In genomic region chr6:109428889-109429477, GRCh38 we compare ENCODE assay signal across 15 cellular contexts. TPM values are rescaled to one million over a fixed set of nuclear protein-coding genes. Genes with fewer than 3 reads are reported as not detected.
DNase-seq lines count a peak whose midpoint lies in the region; ATAC-seq, FAIRE-seq and TF ChIP-seq lines count a peak whose summit lies in the region.
"Had no signal": no experiment of that assay in that cellular context is flagged by ENCODE, and none has a peak within 500 bp of the region (broad histone marks: within the 10 kb centered on the region; RNA-seq: fewer than 3 reads in every experiment).

No MANE protein-coding gene starts in this region.

- no peaks in the 10 kb centered on the region for H4K20me1 ChIP-seq in smooth muscle cell (ENCODE audit: low read depth)

- no peak overlapping the region for H3K9ac ChIP-seq in smooth muscle cell (ENCODE audit: low read depth)

- DNase-seq in DMS53 (lab: John Stamatoyannopoulos, UW) (peak; percentile 13), DMS53 treated with DMSO at 0.1 percent for 48 hours (lab: John Stamatoyannopoulos, UW; ENCODE audit: unreplicated experiment) (no peak), T-helper 17 cell (no peak), fibroblast of villous mesenchyme (ENCODE audit: low read depth) (peak; percentile 87), smooth muscle cell (lab: John Stamatoyannopoulos, UW; ENCODE audit: unreplicated experiment) (no peak), CD1c-positive myeloid dendritic cell (ENCODE audit: extremely low spot score) (no peak), RCC 7860 (ENCODE audit: low spot score) (no peak)
- no peak for DNase-seq in activated T-cell treated with anti-CD3 and anti-CD28 coated beads, Interleukin-2, amount 50 U/mL, for 24 hours
- DNase-seq: 8988T; activated naive CD8-positive, alpha-beta T cell treated with anti-CD3 and anti-CD28 coated beads, Interleukin-2, amount 50 U/mL, for 24 hours; GOT3; MV-4-11; NCI-H510A treated with DMSO at 0.1 percent for 48 hours had no signal

- peak overlapping the region; percentile 5 for H3K4me3 Mint-ChIP-seq in T-helper 17 cell
- H3K4me3 Mint-ChIP-seq in activated T-cell treated with anti-CD3 and anti-CD28 coated beads, Interleukin-2, amount 50 U/mL, for 24 hours: no peak overlapping the region
- H3K4me3 Mint-ChIP-seq: activated naive CD8-positive, alpha-beta T cell treated with anti-CD3 and anti-CD28 coated beads, Interleukin-2, amount 50 U/mL, for 24 hours had no signal

- no peaks in the 10 kb centered on the region for H3F3A ChIP-seq in smooth muscle cell (ENCODE audit: low read depth)

- H3K27ac Mint-ChIP-seq in T-helper 17 cell: no peak overlapping the region
- H3K27ac Mint-ChIP-seq in activated T-cell treated with anti-CD3 and anti-CD28 coated beads, Interleukin-2, amount 50 U/mL, for 24 hours: no peak overlapping the region
- H3K27ac Mint-ChIP-seq: activated naive CD8-positive, alpha-beta T cell treated with anti-CD3 and anti-CD28 coated beads, Interleukin-2, amount 50 U/mL, for 24 hours had no signal

- no peaks in the 10 kb centered on the region for H3K4me1 ChIP-seq in smooth muscle cell (ENCODE audit: low read depth)
- H3K4me1 ChIP-seq: SJCRH30 had no signal

- 55% methylated on average over 7 of the region's 7 CpGs for WGBS in smooth muscle cell (ENCODE audit: low lambda C conversion rate)

- no peak for FAIRE-seq in RCC 7860 (lab: Jason Lieb, UNC)

- no peaks in the 10 kb centered on the region for H3K27me3 ChIP-seq in smooth muscle cell (ENCODE audit: low read depth)
- H3K27me3 ChIP-seq: SJCRH30, tibial nerve had no signal

- H3K4me3 ChIP-seq in fibroblast of villous mesenchyme (ENCODE audit: low read depth, low read length) (peak overlapping the region; percentile 18), smooth muscle cell (no peak overlapping the region)
- H3K4me3 ChIP-seq: SJCRH30, tibial nerve had no signal

- peaks cover 18% of the 10 kb centered on the region for H3K27me3 Mint-ChIP-seq in T-helper 17 cell
- H3K27me3 Mint-ChIP-seq in activated T-cell treated with anti-CD3 and anti-CD28 coated beads, Interleukin-2, amount 50 U/mL, for 24 hours: no peaks in the 10 kb centered on the region
- H3K27me3 Mint-ChIP-seq: activated naive CD8-positive, alpha-beta T cell treated with anti-CD3 and anti-CD28 coated beads, Interleukin-2, amount 50 U/mL, for 24 hours had no signal

- no peaks in the 10 kb centered on the region for H3K79me2 ChIP-seq in smooth muscle cell (ENCODE audit: low read depth)

- no peaks in the 10 kb centered on the region for H3K9me3 Mint-ChIP-seq in activated T-cell treated with anti-CD3 and anti-CD28 coated beads, Interleukin-2, amount 50 U/mL, for 24 hours
- H3K9me3 Mint-ChIP-seq: activated naive CD8-positive, alpha-beta T cell treated with anti-CD3 and anti-CD28 coated beads, Interleukin-2, amount 50 U/mL, for 24 hours had no signal

- no peak for ATAC-seq in T-helper 17 cell
- ATAC-seq: activated naive CD8-positive, alpha-beta T cell treated with anti-CD3 and anti-CD28 coated beads, Interleukin-2, amount 50 U/mL, for 24 hours had no signal

- H3K36me3 Mint-ChIP-seq in T-helper 17 cell (ENCODE audit: low read depth): peaks cover 4% of the 10 kb centered on the region
- H3K36me3 Mint-ChIP-seq in activated T-cell treated with anti-CD3 and anti-CD28 coated beads, Interleukin-2, amount 50 U/mL, for 24 hours (ENCODE audit: low read depth): no peaks in the 10 kb centered on the region

- peak overlapping the region; percentile 33 for H2AFZ ChIP-seq in smooth muscle cell (ENCODE audit: low read depth)

- H3K4me2 ChIP-seq in smooth muscle cell: peak overlapping the region; percentile 56

- TF ChIP-seq CTCF in fibroblast of villous mesenchyme (IDR thresholded peaks at IDR 0.05; ENCODE audit: insufficient read depth, low read depth, low read length) (no peak), smooth muscle cell (IDR thresholded peaks at IDR 0.05; ENCODE audit: borderline replicate concordance, insufficient read depth, poor library complexity, severe bottlenecking) (no peak)

- no peaks in the 10 kb centered on the region for H3K9me3 ChIP-seq in T-helper 17 cell (ENCODE audit: control insufficient read depth, low read length, poor library complexity, severe bottlenecking)
- no peaks in the 10 kb centered on the region for H3K9me3 ChIP-seq in smooth muscle cell (replicated peaks; ENCODE audit: low read depth)
- H3K9me3 ChIP-seq: SJCRH30, tibial nerve had no signal

- H3K4me1 Mint-ChIP-seq in T-helper 17 cell: peaks cover 3% of the 10 kb centered on the region
- peaks cover 3% of the 10 kb centered on the region for H3K4me1 Mint-ChIP-seq in activated T-cell treated with anti-CD3 and anti-CD28 coated beads, Interleukin-2, amount 50 U/mL, for 24 hours (ENCODE audit: low read depth)

- H3K27ac ChIP-seq in smooth muscle cell (ENCODE audit: low read depth): no peak overlapping the region
- H3K27ac ChIP-seq: SJCRH30, tibial nerve had no signal

- no peaks in the 10 kb centered on the region for H3K36me3 ChIP-seq in smooth muscle cell (ENCODE audit: low read depth)
- H3K36me3 ChIP-seq: SJCRH30 had no signal

RNA-seq across cellular contexts. Expression of gene PPIL6, which starts 11.4 kb away (rescaled TPM):
- total RNA-seq in T-helper 17 cell: 1 to 10 TPM in 1 of 2 donors, under 1 TPM in 1; 0.83 to 1.6 TPM
- 0.97 and 1.7 TPM in 2 replicates for total RNA-seq in fibroblast of villous mesenchyme
- total RNA-seq in smooth muscle cell: 0.81 and 1.7 TPM in 2 replicates
- polyA plus RNA-seq in smooth muscle cell: 0.95 and 1.3 TPM in 2 replicates

RNA-seq across cellular contexts. Expression of gene SMPD2, which starts 11.5 kb away (rescaled TPM):
- total RNA-seq in T-helper 17 cell: 10 to 100 TPM; 22.9 to 49.5 TPM
- 7.3 and 11.3 TPM in 2 replicates for total RNA-seq in fibroblast of villous mesenchyme
- total RNA-seq in smooth muscle cell: 1.4 and 8.2 TPM in 2 replicates
- polyA plus RNA-seq in smooth muscle cell: 6.4 and 6.9 TPM in 2 replicates

RNA-seq across cellular contexts. Expression of gene MICAL1, which starts 26.6 kb away (rescaled TPM):
- total RNA-seq in T-helper 17 cell (100 to 1,000 TPM; 136 TPM), fibroblast of villous mesenchyme (54.1 and 55.3 TPM in 2 replicates), smooth muscle cell (14.8 and 20.8 TPM in 2 replicates)
- polyA plus RNA-seq in smooth muscle cell: 13.3 and 22.1 TPM in 2 replicates

RNA-seq across cellular contexts. Expression of gene CD164, which starts 46.7 kb away (rescaled TPM):
- total RNA-seq in T-helper 17 cell (100 to 1,000 TPM; 171 to 176 TPM), fibroblast of villous mesenchyme (131 and 167 TPM in 2 replicates), smooth muscle cell (495 and 529 TPM in 2 replicates)
- polyA plus RNA-seq in smooth muscle cell: 272 and 305 TPM in 2 replicates

RNA-seq across cellular contexts. Expression of gene ZBTB24, which starts 54.0 kb away (rescaled TPM):
- total RNA-seq in T-helper 17 cell (10 to 100 TPM; 14.3 to 15.3 TPM), fibroblast of villous mesenchyme (8.1 and 10.4 TPM in 2 replicates), smooth muscle cell (5.4 and 6.6 TPM in 2 replicates)
- 1.3 and 2.6 TPM in 2 replicates for polyA plus RNA-seq in smooth muscle cell

Comparison
In these comparisons a context has a peak if more than half of its experiments do, and no peak if none do; other contexts are left out.
1. DNase-seq: peak in DMS53 (single experiment) and fibroblast of villous mesenchyme (single experiment); none in DMS53 treated with DMSO at 0.1 percent for 48 hours (single experiment), T-helper 17 cell (0 of 3), smooth muscle cell (single experiment), activated T-cell treated with anti-CD3 and anti-CD28 coated beads, Interleukin-2, amount 50 U/mL, for 24 hours (single experiment), CD1c-positive myeloid dendritic cell (single experiment) and RCC 7860 (single experiment).